In genomic region chr18:37778417-37779165, GRCh38 we compare ENCODE assay signal across 8 cellular contexts.
DNase-seq lines count a peak whose midpoint lies in the region; ATAC-seq lines count a peak whose summit lies in the region.

No MANE protein-coding gene starts in this region.

- H4K91ac ChIP-seq in trophoblast cell (ENCODE audit: low read depth, low read length): no peak overlapping the region

- H2AFZ ChIP-seq in trophoblast cell (ENCODE audit: insufficient read depth, low read length, poor library complexity): no peak overlapping the region

- H3K27me3 ChIP-seq in trophoblast cell (ENCODE audit: insufficient read depth, low read length): no peaks in the 10 kb centered on the region

- no peak overlapping the region for H3K9ac ChIP-seq in trophoblast cell (ENCODE audit: low read length)

- H3K14ac ChIP-seq in trophoblast cell (ENCODE audit: low read length): no peak overlapping the region

- H2BK5ac ChIP-seq in trophoblast cell (ENCODE audit: low read depth, low read length, poor library complexity): no peak overlapping the region

- ATAC-seq in HG02623 (IDR thresholded peaks at IDR 0.05; ENCODE audit: unreplicated experiment): peak; percentile 79

- H3K79me2 ChIP-seq in trophoblast cell (ENCODE audit: control insufficient read depth, insufficient read depth, low read length, poor library complexity): no peaks in the 10 kb centered on the region

- H3K79me1 ChIP-seq in trophoblast cell (ENCODE audit: low read length): no peaks in the 10 kb centered on the region

- no peak overlapping the region for H3K27ac ChIP-seq in trophoblast cell (ENCODE audit: low read depth, low read length)

- no peak overlapping the region for H3K23ac ChIP-seq in trophoblast cell (ENCODE audit: low read length)

- no peaks in the 10 kb centered on the region for H3K36me3 ChIP-seq in trophoblast cell (ENCODE audit: control insufficient read depth in 1 of 2, insufficient read depth in 2 of 2, low read length in 2 of 2)

- no peaks in the 10 kb centered on the region for H3K4me1 ChIP-seq in trophoblast cell (ENCODE audit: control insufficient read depth in 1 of 2, insufficient read depth in 2 of 2, low read length in 2 of 2)

- H3K4me3 ChIP-seq in trophoblast cell (ENCODE audit: low read depth, low read length): no peak overlapping the region

- no CpG with 5 or more reads among the region's 21 CpGs for WGBS in trophoblast cell (ENCODE audit: extremely low coverage, insufficient coverage, insufficient read length)

- H3K9me3 ChIP-seq in trophoblast cell (ENCODE audit: insufficient read depth, low read depth, low read length): no peaks in the 10 kb centered on the region

- H3K4me2 ChIP-seq in trophoblast cell (ENCODE audit: low read length): no peak overlapping the region

- no peak overlapping the region for H2AK5ac ChIP-seq in trophoblast cell (ENCODE audit: low read length)

- no peak overlapping the region for H4K12ac ChIP-seq in trophoblast cell (ENCODE audit: low read depth, low read length)

- H4K8ac ChIP-seq in trophoblast cell (ENCODE audit: low read depth, low read length): no peak overlapping the region

- DNase-seq in activated T-cell treated with anti-CD3 and anti-CD28 coated beads for 24 hours (ENCODE audit: low read depth) (peak; percentile 9), activated T-cell treated with anti-CD3 and anti-CD28 coated beads for 4 hours (no peak), NCI-H187 treated with DMSO at 0.1 percent for 48 hours (lab: John Stamatoyannopoulos, UW) (peak; percentile 8), foreskin melanocyte (peak; percentile 13), trophoblast cell (peak; percentile 27 to 74), GOT3 (lab: John Stamatoyannopoulos, UW) (no peak)
- DNase-seq in activated CD4-positive, alpha-beta T cell treated with anti-CD3 and anti-CD28 coated beads for 48 hours: peak; percentile 68

- H3K4ac ChIP-seq in trophoblast cell (ENCODE audit: low read depth, low read length): no peak overlapping the region

- no peak overlapping the region for H2BK120ac ChIP-seq in trophoblast cell (ENCODE audit: insufficient read depth, low read length, poor library complexity)

- H3K18ac ChIP-seq in trophoblast cell (ENCODE audit: low read length): no peak overlapping the region

- no peak overlapping the region for H2BK12ac ChIP-seq in trophoblast cell (ENCODE audit: low read length)

Comparison
In these comparisons a context has a peak if more than half of its experiments do, and no peak if none do; other contexts are left out.
1. DNase-seq: peak in activated T-cell treated with anti-CD3 and anti-CD28 coated beads for 24 hours (single experiment), NCI-H187 treated with DMSO at 0.1 percent for 48 hours (single experiment), activated CD4-positive, alpha-beta T cell treated with anti-CD3 and anti-CD28 coated beads for 48 hours (single experiment), foreskin melanocyte (single experiment) and trophoblast cell (2 of 2); none in activated T-cell treated with anti-CD3 and anti-CD28 coated beads for 4 hours (single experiment) and GOT3 (single experiment).